Comparison of ENCODE assay signal across 30 cellular contexts in the genomic region with DNA sequence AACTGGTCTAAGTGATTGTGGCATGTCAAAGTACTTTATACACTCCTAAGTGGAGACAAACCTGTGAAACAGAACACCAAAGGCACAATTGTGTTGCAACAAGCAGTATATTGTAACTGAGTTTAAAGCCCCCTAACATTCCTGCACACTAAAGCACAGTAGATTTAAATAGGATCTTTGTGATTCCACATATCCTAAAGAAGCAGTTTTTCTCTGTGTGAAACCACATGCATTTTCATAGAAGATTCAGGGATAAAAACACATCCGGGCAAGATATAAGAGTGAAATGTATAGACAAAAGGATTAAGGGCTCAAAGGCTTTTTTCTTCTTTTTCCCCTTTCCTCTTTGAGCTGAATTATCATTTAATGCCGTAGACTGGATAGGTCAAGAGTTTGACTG.
"Had no signal": no experiment of that assay in that cellular context is flagged by ENCODE, and none has a peak within 500 bp of the region (broad histone marks: within the 10 kb centered on the region; RNA-seq: fewer than 3 reads in every experiment).

No MANE protein-coding gene starts in this region.

- H3K36me3 ChIP-seq: ascending aorta, breast epithelium, cardiac muscle cell, esophagus muscularis mucosa, gastroesophageal sphincter had no signal

- ATAC-seq: activated naive CD4-positive, alpha-beta T cell treated with anti-CD3 and anti-CD28 coated beads, Interleukin-2, amount 50 U/mL, for 72 hours; activated T-cell treated with anti-CD3 and anti-CD28 coated beads, Interleukin-2, amount 50 U/mL, for 72 hours; foreskin keratinocyte; gastroesophageal sphincter had no signal

- H3K4me1 ChIP-seq: ascending aorta, breast epithelium, esophagus muscularis mucosa, foreskin keratinocyte, gastroesophageal sphincter had no signal

- H3K4me3 ChIP-seq: ascending aorta, breast epithelium, cardiac muscle cell, coronary artery, dorsolateral prefrontal cortex, esophagus muscularis mucosa, gastroesophageal sphincter had no signal

- DNase-seq: activated CD4-positive, alpha-beta memory T cell treated with anti-CD3 and anti-CD28 coated beads, Interleukin-2, amount 10 ng/mL, durations not matched to agents 7 days and 5 days; activated CD4-positive, alpha-beta T cell treated with anti-CD3 and anti-CD28 coated beads for 4 hours; activated CD4-positive, alpha-beta T cell treated with anti-CD3 and anti-CD28 coated beads, Interleukin-2, amount 10 ng/mL, durations not matched to agents 7 days and 5 days; activated CD4-positive, alpha-beta T cell treated with anti-CD3 and anti-CD28 coated beads, Interleukin-2, amount 50 U/mL, for 4 hours; activated CD4-positive, CD25-positive, alpha-beta regulatory T cell; activated CD4-positive, CD25-positive, alpha-beta regulatory T cell treated with anti-CD3 and anti-CD28 coated beads, Interleukin-2, amount 50 U/mL, for 72 hours; activated CD8-positive, alpha-beta memory T cell treated with anti-CD3 and anti-CD28 coated beads, Interleukin-2, amount 50 U/mL, for 48 hours; activated gamma-delta T cell; activated naive CD4-positive, alpha-beta T cell; activated naive CD4-positive, alpha-beta T cell treated with anti-CD3 and anti-CD28 coated beads, Interleukin-2, amount 10 ng/mL, durations not matched to agents 7 days and 5 days; activated naive CD8-positive, alpha-beta T cell treated with anti-CD3 and anti-CD28 coated beads, Interleukin-2, amount 10 ng/mL, durations not matched to agents 7 days and 5 days; activated T-cell treated with anti-CD3 and anti-CD28 coated beads for 4 hours; activated T-cell treated with anti-CD3 and anti-CD28 coated beads, Interleukin-2, amount 50 U/mL, for 24 hours; activated T-cell treated with anti-CD3 and anti-CD28 coated beads, Interleukin-2, amount 50 U/mL, for 72 hours; central memory CD4-positive, alpha-beta T cell; cerebellar nuclear complex; dorsolateral prefrontal cortex; effector memory CD4-positive, alpha-beta T cell; erythroblast; foreskin keratinocyte; T-helper 2 cell had no signal

- H3K9me3 Mint-ChIP-seq: activated CD4-positive, alpha-beta memory T cell treated with anti-CD3 and anti-CD28 coated beads, Interleukin-2, amount 10 ng/mL, durations not matched to agents 7 days and 5 days; activated CD4-positive, alpha-beta T cell treated with anti-CD3 and anti-CD28 coated beads, Interleukin-2, amount 10 ng/mL, durations not matched to agents 7 days and 5 days; activated naive CD4-positive, alpha-beta T cell treated with anti-CD3 and anti-CD28 coated beads, Interleukin-2, amount 10 ng/mL, durations not matched to agents 7 days and 5 days; activated naive CD8-positive, alpha-beta T cell treated with anti-CD3 and anti-CD28 coated beads, Interleukin-2, amount 10 ng/mL, durations not matched to agents 7 days and 5 days; activated T-cell treated with anti-CD3 and anti-CD28 coated beads, Interleukin-2, amount 50 U/mL, for 24 hours; brain; dendritic cell treated with granulocyte-macrophage colony-stimulating factor and Interleukin-4, amounts not matched to agents 40 ng/mL and 50 ng/mL, for 4 days had no signal

- H3K36me3 Mint-ChIP-seq: activated naive CD4-positive, alpha-beta T cell treated with anti-CD3 and anti-CD28 coated beads, Interleukin-2, amount 10 ng/mL, durations not matched to agents 7 days and 5 days; activated naive CD4-positive, alpha-beta T cell treated with anti-CD3 and anti-CD28 coated beads, Interleukin-2, amount 50 U/mL, for 72 hours; activated naive CD8-positive, alpha-beta T cell treated with anti-CD3 and anti-CD28 coated beads, Interleukin-2, amount 10 ng/mL, durations not matched to agents 7 days and 5 days had no signal

- H3K4me1 Mint-ChIP-seq: activated CD4-positive, alpha-beta memory T cell treated with anti-CD3 and anti-CD28 coated beads, Interleukin-2, amount 10 ng/mL, durations not matched to agents 7 days and 5 days; activated CD4-positive, alpha-beta T cell treated with anti-CD3 and anti-CD28 coated beads, Interleukin-2, amount 10 ng/mL, durations not matched to agents 7 days and 5 days; activated naive CD4-positive, alpha-beta T cell treated with anti-CD3 and anti-CD28 coated beads, Interleukin-2, amount 10 ng/mL, durations not matched to agents 7 days and 5 days; activated naive CD8-positive, alpha-beta T cell treated with anti-CD3 and anti-CD28 coated beads, Interleukin-2, amount 10 ng/mL, durations not matched to agents 7 days and 5 days had no signal

- H3K9me3 ChIP-seq: ascending aorta, breast epithelium, esophagus muscularis mucosa, gastroesophageal sphincter had no signal

- H3K27ac Mint-ChIP-seq: activated CD4-positive, alpha-beta memory T cell treated with anti-CD3 and anti-CD28 coated beads, Interleukin-2, amount 10 ng/mL, durations not matched to agents 7 days and 5 days; activated CD4-positive, alpha-beta T cell treated with anti-CD3 and anti-CD28 coated beads, Interleukin-2, amount 10 ng/mL, durations not matched to agents 7 days and 5 days; activated naive CD4-positive, alpha-beta T cell treated with anti-CD3 and anti-CD28 coated beads, Interleukin-2, amount 10 ng/mL, durations not matched to agents 7 days and 5 days; activated naive CD4-positive, alpha-beta T cell treated with anti-CD3 and anti-CD28 coated beads, Interleukin-2, amount 50 U/mL, for 72 hours; activated naive CD8-positive, alpha-beta T cell treated with anti-CD3 and anti-CD28 coated beads, Interleukin-2, amount 10 ng/mL, durations not matched to agents 7 days and 5 days; activated T-cell treated with anti-CD3 and anti-CD28 coated beads, Interleukin-2, amount 50 U/mL, for 24 hours; activated T-cell treated with anti-CD3 and anti-CD28 coated beads, Interleukin-2, amount 50 U/mL, for 72 hours; dendritic cell treated with granulocyte-macrophage colony-stimulating factor and Interleukin-4, amounts not matched to agents 40 ng/mL and 50 ng/mL, for 4 days had no signal

- H3K27ac ChIP-seq: ascending aorta, breast epithelium, cardiac muscle cell, coronary artery, dorsolateral prefrontal cortex, esophagus muscularis mucosa, foreskin keratinocyte, gastroesophageal sphincter had no signal

- H3K4me3 Mint-ChIP-seq: activated CD4-positive, alpha-beta memory T cell treated with anti-CD3 and anti-CD28 coated beads, Interleukin-2, amount 10 ng/mL, durations not matched to agents 7 days and 5 days; activated CD4-positive, alpha-beta T cell treated with anti-CD3 and anti-CD28 coated beads, Interleukin-2, amount 10 ng/mL, durations not matched to agents 7 days and 5 days; activated naive CD4-positive, alpha-beta T cell treated with anti-CD3 and anti-CD28 coated beads, Interleukin-2, amount 10 ng/mL, durations not matched to agents 7 days and 5 days; activated naive CD8-positive, alpha-beta T cell treated with anti-CD3 and anti-CD28 coated beads, Interleukin-2, amount 10 ng/mL, durations not matched to agents 7 days and 5 days; activated T-cell treated with anti-CD3 and anti-CD28 coated beads, Interleukin-2, amount 50 U/mL, for 24 hours; activated T-cell treated with anti-CD3 and anti-CD28 coated beads, Interleukin-2, amount 50 U/mL, for 72 hours; dendritic cell treated with granulocyte-macrophage colony-stimulating factor and Interleukin-4, amounts not matched to agents 40 ng/mL and 50 ng/mL, for 4 days had no signal

- H3K27me3 ChIP-seq: ascending aorta, breast epithelium, cardiac muscle cell, dorsolateral prefrontal cortex, esophagus muscularis mucosa, gastroesophageal sphincter had no signal

- H3K27me3 Mint-ChIP-seq: activated CD4-positive, alpha-beta memory T cell treated with anti-CD3 and anti-CD28 coated beads, Interleukin-2, amount 10 ng/mL, durations not matched to agents 7 days and 5 days; activated naive CD4-positive, alpha-beta T cell treated with anti-CD3 and anti-CD28 coated beads, Interleukin-2, amount 10 ng/mL, durations not matched to agents 7 days and 5 days; activated T-cell treated with anti-CD3 and anti-CD28 coated beads, Interleukin-2, amount 50 U/mL, for 24 hours; brain; dendritic cell treated with granulocyte-macrophage colony-stimulating factor and Interleukin-4, amounts not matched to agents 40 ng/mL and 50 ng/mL, for 4 days had no signal
